29 cellular contexts compared by ENCODE assay signal in genomic region chr19:5806905-5807304, GRCh38. TPM values are rescaled to one million over a fixed set of nuclear protein-coding genes. Genes with fewer than 3 reads are reported as not detected.
"Had no signal": no experiment of that assay in that cellular context is flagged by ENCODE, and none has a peak within 500 bp of the region (broad histone marks: within the 10 kb centered on the region; RNA-seq: fewer than 3 reads in every experiment).

No MANE protein-coding gene starts in this region.

- H3K9me3 Mint-ChIP-seq: activated CD4-positive, alpha-beta memory T cell treated with anti-CD3 and anti-CD28 coated beads for 36 hours; naive B cell had no signal

- H3K9me3 ChIP-seq: lower lobe of right lung, neutrophil, pancreas, psoas muscle, stomach, transverse colon, uterus had no signal

- DNase-seq: activated CD4-positive, alpha-beta memory T cell treated with anti-CD3 and anti-CD28 coated beads for 36 hours; activated CD4-positive, alpha-beta T cell treated with anti-CD3 and anti-CD28 coated beads for 1 hour; activated gamma-delta T cell; activated naive CD4-positive, alpha-beta T cell treated with anti-CD3 and anti-CD28 coated beads, Interleukin-2, amount 50 U/mL, for 16 hours; aorta; foreskin keratinocyte; immature natural killer cell; lower lobe of right lung; naive B cell; pancreas; psoas muscle; stimulated activated CD4-positive, alpha-beta T cell treated with anti-CD3 and anti-CD28 coated beads, Interleukin-12 subunit alpha, Interleukin-12 subunit beta, amount 100 ng/mL, for 4 hours; stimulated activated CD4-positive, alpha-beta T cell treated with anti-CD3 and anti-CD28 coated beads, Interleukin-4, amount 100 ng/mL, for 4 hours; stomach; T-helper 1 cell; T-helper 9 cell; transverse colon; uterus had no signal

- H3K4me3 Mint-ChIP-seq: activated CD4-positive, alpha-beta memory T cell treated with anti-CD3 and anti-CD28 coated beads for 36 hours had no signal

- H3K36me3 ChIP-seq: lower lobe of right lung, neutrophil, pancreas, transverse colon, uterus had no signal

- ATAC-seq: foreskin keratinocyte, left lobe of liver, lower lobe of right lung, pancreas, psoas muscle, right cardiac atrium had no signal

- H3K27ac ChIP-seq: foreskin keratinocyte, hepatocyte, lower lobe of right lung, neutrophil, pancreas, psoas muscle, uterus had no signal

- H3K27ac Mint-ChIP-seq: activated CD4-positive, alpha-beta memory T cell treated with anti-CD3 and anti-CD28 coated beads for 36 hours had no signal

- H3K27me3 ChIP-seq: hepatocyte, pancreas had no signal

- H3K4me1 ChIP-seq: psoas muscle, uterus had no signal

- H3K4me3 ChIP-seq: hepatocyte, lower lobe of right lung, psoas muscle, transverse colon, uterus had no signal

- H3K36me3 Mint-ChIP-seq: activated CD4-positive, alpha-beta memory T cell treated with anti-CD3 and anti-CD28 coated beads for 36 hours; brain; immature natural killer cell; naive B cell had no signal

RNA-seq across cellular contexts. Expression of gene NRTN, which starts 2.0 kb away (rescaled TPM):
- total RNA-seq: aorta, psoas muscle, skeletal muscle tissue had no signal
- polyA plus RNA-seq: psoas muscle had no signal

RNA-seq across cellular contexts. Expression of gene PRR22, which starts 22.4 kb away (rescaled TPM):
- total RNA-seq: epithelial cell of proximal tubule, skeletal muscle tissue had no signal
- polyA plus RNA-seq: immature natural killer cell had no signal

RNA-seq across cellular contexts. Expression of gene FUT6, which starts 32.6 kb away (rescaled TPM):
- total RNA-seq: activated CD4-positive, alpha-beta memory T cell treated with anti-CD3 and anti-CD28 coated beads for 36 hours; aorta; cardiac septum; chondrocyte; epithelial cell of proximal tubule; foreskin keratinocyte; mesenteric fat pad; psoas muscle; right cardiac atrium; skeletal muscle tissue; temporal lobe had no signal
- polyA plus RNA-seq: foreskin keratinocyte, hepatocyte, immature natural killer cell, right cardiac atrium had no signal

RNA-seq across cellular contexts. Expression of gene FUT3, which starts 44.3 kb away (rescaled TPM):
- total RNA-seq: activated CD4-positive, alpha-beta memory T cell treated with anti-CD3 and anti-CD28 coated beads for 36 hours; aorta; cardiac septum; chondrocyte; hepatocyte; mesenteric fat pad; right cardiac atrium; skeletal muscle tissue had no signal
- polyA plus RNA-seq: immature natural killer cell, right cardiac atrium had no signal
